In the genomic region with DNA sequence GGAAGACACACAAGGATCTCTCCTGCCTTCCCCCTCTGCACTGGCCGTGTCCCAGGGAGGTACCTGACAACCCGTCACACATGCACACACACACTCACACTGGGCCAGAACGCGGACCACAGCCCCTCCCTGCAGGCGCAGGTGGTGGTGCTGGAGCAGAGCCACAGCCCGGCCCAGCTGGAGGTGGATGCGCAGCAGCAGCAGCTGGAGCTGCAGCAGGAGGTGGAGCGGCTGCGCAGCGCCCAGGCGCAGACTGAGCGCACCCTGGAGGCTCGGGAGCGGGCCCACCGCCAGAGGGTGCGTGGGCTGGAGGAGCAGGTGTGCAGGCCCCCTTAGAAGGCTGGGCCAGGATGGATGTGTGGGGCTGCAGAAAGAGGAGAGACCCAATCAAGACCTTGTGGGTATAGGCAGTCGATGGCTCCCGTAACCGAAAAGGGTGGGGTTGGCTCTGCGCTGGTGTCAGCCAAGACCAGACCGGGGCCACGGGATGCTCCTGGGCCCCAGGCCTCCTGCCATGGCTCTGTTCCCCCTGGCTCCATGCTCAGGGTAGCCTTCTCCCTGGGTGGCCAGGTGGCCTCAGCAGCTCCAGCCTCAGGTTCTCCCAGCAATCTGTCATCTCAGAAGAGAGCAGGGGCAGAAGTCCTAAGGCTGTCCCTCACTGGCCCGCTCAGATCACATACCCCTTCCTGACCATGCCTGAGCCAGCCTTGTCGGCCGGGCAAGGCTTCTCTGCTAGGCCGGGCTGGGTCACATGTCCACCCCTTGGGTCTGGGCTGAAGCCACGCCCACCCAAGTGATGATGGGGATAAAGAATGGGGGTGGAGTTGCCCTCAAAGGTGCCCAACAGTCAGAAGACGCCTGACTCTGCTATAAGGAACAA, we compare ENCODE assay signal across 9 cellular contexts. TPM values are rescaled to one million over a fixed set of nuclear protein-coding genes. Genes with fewer than 3 reads are reported as not detected.
DNase-seq lines count a peak whose midpoint lies in the region; ATAC-seq and TF ChIP-seq lines count a peak whose summit lies in the region.
"Had no signal": no experiment of that assay in that cellular context is flagged by ENCODE, and none has a peak within 500 bp of the region (broad histone marks: within the 10 kb centered on the region; RNA-seq: fewer than 3 reads in every experiment).

No MANE protein-coding gene starts in this region.

- H3K9me3 Mint-ChIP-seq in CD14-positive monocyte, result no peaks in the 10 kb centered on the region

- DNase-seq in NCI-H510A (lab: John Stamatoyannopoulos, UW) (peak; percentile 61), dermis blood vessel endothelial cell (peak; percentile 35), osteoblast (ENCODE audit: insufficient read length, low spot score, missing footprints) (peak; percentile 92), CD14-positive monocyte (ENCODE audit: low spot score) (no peak), HEK293T (ENCODE audit: extremely low spot score) (no peak)
- DNase-seq: activated effector memory CD4-positive, alpha-beta T cell treated with anti-CD3 and anti-CD28 coated beads, Interleukin-2, amount 50 U/mL, for 16 hours had no signal

- H3K4me1 Mint-ChIP-seq in CD14-positive monocyte, result no peaks in the 10 kb centered on the region

- POLR2A ChIA-PET in HEK293 (lab: Yijun Ruan, JAX) (interaction anchor here (1.2 kb wide), 1 partner anchor 10 kb away, joined by 3 read pairs; no protein-coding TSS in a partner anchor), HEK293T (lab: Yijun Ruan, JAX) (no interaction called here)

- peaks cover 0 to 57% of the 10 kb centered on the region in 2 experiments; a peak in 2 of 3 replicates for H3K36me3 ChIP-seq in HEK293 (ENCODE audit: control insufficient read depth in 2 of 2, insufficient read depth in 1 of 2, low read length in 2 of 2)
- H3K36me3 ChIP-seq in osteoblast (ENCODE audit: insufficient read depth, low read length), result peaks cover 28% of the 10 kb centered on the region

- no peak overlapping the region for H2AFZ ChIP-seq in osteoblast (ENCODE audit: low read length)

- H4K20me1 ChIP-seq in osteoblast (ENCODE audit: insufficient read depth, low read length), result peaks cover 16% of the 10 kb centered on the region

- H3K36me3 Mint-ChIP-seq in CD14-positive monocyte, result peaks cover 3 to 6% of the 10 kb centered on the region in 2 donors

- CTCF ChIA-PET in HEK293 (lab: Yijun Ruan, JAX), result interaction anchor here (1.1 kb wide), 1 partner anchor 15 kb away, joined by 3 read pairs; no protein-coding TSS in a partner anchor
- CTCF ChIA-PET in HEK293T (lab: Yijun Ruan, JAX), result no interaction called here

- no peak overlapping the region for H3K4me3 Mint-ChIP-seq in CD14-positive monocyte

- H3K27ac ChIP-seq in HEK293 (ENCODE audit: extremely low read depth, low read depth, low read length) (peak overlapping the region; percentile 13; the same call in 1 of the 2 replicates), osteoblast (ENCODE audit: low read depth, low read length) (no peak overlapping the region)

- H3K27me3 ChIP-seq in osteoblast (ENCODE audit: insufficient read depth, low read length), result no peaks in the 10 kb centered on the region

- no peak for ATAC-seq in HG02588 (IDR thresholded peaks at IDR 0.05; ENCODE audit: unreplicated experiment)
- ATAC-seq in GM21447 (IDR thresholded peaks at IDR 0.05; ENCODE audit: unreplicated experiment), result no peak

- H3K79me2 ChIP-seq in osteoblast (ENCODE audit: insufficient read depth, low read length), result no peaks in the 10 kb centered on the region

- H3K27ac Mint-ChIP-seq in CD14-positive monocyte, result peak overlapping the region in 1 of 7 donors; percentile 13

- TF ChIP-seq CTCF in HEK293 (tag by site-specific recombination; IDR thresholded peaks at IDR 0.05), result no peak
- no peak for TF ChIP-seq CTCF in osteoblast (IDR thresholded peaks at IDR 0.05; ENCODE audit: extremely low read depth, low read depth, low read length)
- no peak for TF ChIP-seq CTCF in CD14-positive monocyte (IDR thresholded peaks at IDR 0.05)

- H3K4me1 ChIP-seq in HEK293 (ENCODE audit: control insufficient read depth, insufficient read depth, low read length) (peaks cover 8% of the 10 kb centered on the region; the same call in 1 of the 2 replicates), osteoblast (ENCODE audit: insufficient read depth, low read length) (peaks cover 9% of the 10 kb centered on the region)

- no peak overlapping the region for H3K4me2 ChIP-seq in osteoblast (ENCODE audit: insufficient read depth, low read length)

- H3K9me3 ChIP-seq in HEK293 (ENCODE audit: control insufficient read depth, insufficient read depth, low read depth, low read length) (no peaks in the 10 kb centered on the region), osteoblast (ENCODE audit: low read depth, low read length) (no peaks in the 10 kb centered on the region)

- peaks cover 0 to 2% (median 1%) of the 10 kb centered on the region in 3 donors for H3K27me3 Mint-ChIP-seq in CD14-positive monocyte (ENCODE audit: low read depth in 3 of 3)

- intact Hi-C loops in CD14-positive monocyte (cut with micrococcal nuclease), result no loop called here

- no peak overlapping the region for H3K4me3 ChIP-seq in HEK293 (ENCODE audit: low read depth, low read length)
- no peak overlapping the region for H3K4me3 ChIP-seq in osteoblast (ENCODE audit: insufficient read depth, low read length)

TF ChIP-seq in HEK293, 187 proteins besides CTCF, POLR2A, EP300 and RAD21 (continues in another document):
- no peak for TF ChIP-seq BCL6B (tag by site-specific recombination; IDR thresholded peaks at IDR 0.05)
- TF ChIP-seq ZNF571 (tag by site-specific recombination; IDR thresholded peaks at IDR 0.05), result no peak
- TF ChIP-seq ZNF664 (tag by site-specific recombination; IDR thresholded peaks at IDR 0.05), result no peak
- TF ChIP-seq SP3 (tag by site-specific recombination; IDR thresholded peaks at IDR 0.05), result no peak
- TF ChIP-seq GLIS2 (tag by site-specific recombination; IDR thresholded peaks at IDR 0.05), result no peak
- TF ChIP-seq ZNF16 (tag by site-specific recombination; IDR thresholded peaks at IDR 0.05; ENCODE audit: low read depth), result no peak
- TF ChIP-seq ZNF335 (tag by site-specific recombination; conservative IDR thresholded peaks at IDR 0.05), result no peak
- no peak for TF ChIP-seq ZNF404 (tag by site-specific recombination; IDR thresholded peaks at IDR 0.05)
- no peak for TF ChIP-seq ZNF302 (tag by site-specific recombination; IDR thresholded peaks at IDR 0.05; ENCODE audit: low read depth)
- TF ChIP-seq ZNF776 (tag by site-specific recombination; IDR thresholded peaks at IDR 0.05; ENCODE audit: borderline replicate concordance), result no peak

TF ChIP-seq in HEK293T, 16 proteins besides CTCF, POLR2A, EP300 and RAD21:
- TF ChIP-seq, protein P1, sequence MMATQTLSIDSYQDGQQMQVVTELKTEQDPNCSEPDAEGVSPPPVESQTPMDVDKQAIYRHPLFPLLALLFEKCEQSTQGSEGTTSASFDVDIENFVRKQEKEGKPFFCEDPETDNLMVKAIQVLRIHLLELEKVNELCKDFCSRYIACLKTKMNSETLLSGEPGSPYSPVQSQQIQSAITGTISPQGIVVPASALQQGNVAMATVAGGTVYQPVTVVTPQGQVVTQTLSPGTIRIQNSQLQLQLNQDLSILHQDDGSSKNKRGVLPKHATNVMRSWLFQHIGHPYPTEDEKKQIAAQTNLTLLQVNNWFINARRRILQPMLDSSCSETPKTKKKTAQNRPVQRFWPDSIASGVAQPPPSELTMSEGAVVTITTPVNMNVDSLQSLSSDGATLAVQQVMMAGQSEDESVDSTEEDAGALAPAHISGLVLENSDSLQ (IDR thresholded peaks at IDR 0.05), result no peak
- TF ChIP-seq BHLHE40 (IDR thresholded peaks at IDR 0.05; ENCODE audit: borderline replicate concordance), result no peak
- no peak for TF ChIP-seq SUZ12 (IDR thresholded peaks at IDR 0.05)
- TF ChIP-seq L3MBTL2 (conservative IDR thresholded peaks at IDR 0.05), result no peak
- no peak for TF ChIP-seq FOXM1 (IDR thresholded peaks at IDR 0.05; ENCODE audit: borderline replicate concordance)
- TF ChIP-seq ARNT (IDR thresholded peaks at IDR 0.05), result no peak
- TF ChIP-seq TARDBP (IDR thresholded peaks at IDR 0.05), result no peak
- TF ChIP-seq FOXK2 (IDR thresholded peaks at IDR 0.05), result no peak
- TF ChIP-seq ZNF384 (IDR thresholded peaks at IDR 0.05), result no peak
- no peak for TF ChIP-seq HDGF (IDR thresholded peaks at IDR 0.05; ENCODE audit: borderline replicate concordance)
TF ChIP-seq in HEK293T: peak in this region for 0.

RNA-seq across cellular contexts. Expression of gene MFAP2, which starts 8.8 kb away (rescaled TPM):
- total RNA-seq in dermis blood vessel endothelial cell (8.9 and 24.5 TPM in 2 replicates), osteoblast (61.2 and 72.2 TPM in 2 replicates)
- not detected for polyA plus RNA-seq in CD14-positive monocyte

RNA-seq across cellular contexts. Expression of gene ATP13A2, which starts 40.2 kb away (rescaled TPM):
- total RNA-seq in dermis blood vessel endothelial cell (72.3 and 102 TPM in 2 replicates), osteoblast (30.6 and 34.4 TPM in 2 replicates)
- 10 to 100 TPM; 17.6 to 19.5 TPM for polyA plus RNA-seq in CD14-positive monocyte

RNA-seq across cellular contexts. Expression of gene CROCC, which starts 49.8 kb away (rescaled TPM):
- total RNA-seq in dermis blood vessel endothelial cell (19.7 and 20.6 TPM in 2 replicates), osteoblast (15.0 and 20.3 TPM in 2 replicates)
- polyA plus RNA-seq in CD14-positive monocyte, result under 1 TPM; 0.21 to 0.69 TPM

Comparison
In these comparisons a context has a peak if more than half of its experiments do, and no peak if none do; other contexts are left out.
1. DNase-seq: peak in NCI-H510A (single experiment), dermis blood vessel endothelial cell (single experiment) and osteoblast (single experiment); none in CD14-positive monocyte (single experiment) and HEK293T (single experiment).